32 cellular contexts compared by ENCODE assay signal in the genomic region with DNA sequence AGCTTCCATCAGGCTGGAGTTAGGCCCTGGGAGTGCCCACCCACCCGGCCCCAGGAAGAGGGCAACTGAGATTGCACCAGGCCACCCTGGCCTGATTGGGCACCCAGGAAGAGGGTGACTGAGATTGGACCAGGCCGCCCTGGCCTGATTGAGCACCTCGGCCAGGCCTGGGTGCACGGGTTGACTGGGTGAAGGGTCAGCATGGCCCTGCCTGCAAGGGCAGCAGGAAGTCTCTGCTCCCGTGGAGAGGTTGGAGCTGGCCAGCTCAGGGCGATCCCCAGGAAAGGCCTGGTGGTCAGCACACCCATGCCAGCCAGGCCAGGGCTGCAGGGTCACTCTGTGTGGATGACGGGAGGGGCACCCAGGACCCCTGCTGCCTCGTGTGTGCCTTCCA. TPM values are rescaled to one million over a fixed set of nuclear protein-coding genes. Genes with fewer than 3 reads are reported as not detected.
"Had no signal": no experiment of that assay in that cellular context is flagged by ENCODE, and none has a peak within 500 bp of the region (broad histone marks: within the 10 kb centered on the region; RNA-seq: fewer than 3 reads in every experiment).

No MANE protein-coding gene starts in this region.

- ATAC-seq: activated CD4-positive, alpha-beta T cell treated with anti-CD3 and anti-CD28 coated beads for 36 hours; activated CD4-positive, CD25-positive, alpha-beta regulatory T cell treated with anti-CD3 and anti-CD28 coated beads, Interleukin-2, amount 50 U/mL, for 24 hours; activated CD8-positive, alpha-beta T cell treated with anti-CD3 and anti-CD28 coated beads, Interleukin-2, amount 10 ng/mL, durations not matched to agents 7 days and 5 days; activated naive CD4-positive, alpha-beta T cell treated with anti-CD3 and anti-CD28 coated beads, Interleukin-2, amount 50 U/mL, for 72 hours; activated T-cell treated with anti-CD3 and anti-CD28 coated beads, Interleukin-2, amount 50 U/mL, for 4 hours; PC-3 had no signal

- H3K27me3 ChIP-seq: brain microvascular endothelial cell, Peyer's patch had no signal

- H3K4me3 ChIP-seq: Peyer's patch had no signal

- H3K36me3 ChIP-seq: brain microvascular endothelial cell, Peyer's patch had no signal

- H3K9ac ChIP-seq: KMS-11 had no signal

- H3K9me3 ChIP-seq: Peyer's patch had no signal

- H3K27ac ChIP-seq: brain microvascular endothelial cell, KMS-11 had no signal

- H3K4me1 ChIP-seq: Peyer's patch had no signal

- DNase-seq: activated CD4-positive, alpha-beta T cell treated with anti-CD3 and anti-CD28 coated beads for 36 hours; activated CD4-positive, alpha-beta T cell treated with anti-CD3 and anti-CD28 coated beads, Interleukin-2, amount 10 ng/mL, durations not matched to agents 7 days and 5 days; activated CD4-positive, alpha-beta T cell treated with anti-CD3 and anti-CD28 coated beads, Interleukin-2, amount 50 U/mL, for 48 hours; activated CD8-positive, alpha-beta T cell treated with anti-CD3 and anti-CD28 coated beads, Interleukin-2, amount 10 ng/mL, durations not matched to agents 7 days and 5 days; activated gamma-delta T cell treated with Interleukin-2 at 50 U/mL for 16 hours; activated naive CD4-positive, alpha-beta T cell treated with anti-CD3 and anti-CD28 coated beads for 36 hours; activated T-cell treated with anti-CD3 and anti-CD28 coated beads for 4 hours; activated T-cell treated with anti-CD3 and anti-CD28 coated beads, Interleukin-2, amount 50 U/mL, for 4 hours; anterior cingulate cortex; brain microvascular endothelial cell; MM.1S; MV-4-11; NCI-H1092; NCI-H1436 treated with DMSO at 0.1 percent for 48 hours; NCI-H1694 treated with DMSO at 0.1 percent for 48 hours; NCI-H2029; NCI-H2171; NCI-H510A; NCI-H526; NCI-H748 treated with DMSO at 0.1 percent for 48 hours; NK-92 treated with Interleukin-12 subunit alpha and Interleukin-12 subunit beta, amount 100 ng/mL, for 24 hours; PC-3; Peyer's patch; RPMI8226; SW 1271; T-helper 1 cell had no signal

- H3K4me2 ChIP-seq: KMS-11 had no signal

RNA-seq across cellular contexts. Expression of gene ADAMTSL2, which starts 11.8 kb away (rescaled TPM):
- total RNA-seq: activated CD4-positive, alpha-beta T cell treated with anti-CD3 and anti-CD28 coated beads, Interleukin-2, amount 10 ng/mL, durations not matched to agents 7 days and 5 days; activated CD8-positive, alpha-beta T cell treated with anti-CD3 and anti-CD28 coated beads, Interleukin-2, amount 10 ng/mL, durations not matched to agents 7 days and 5 days; activated T-helper 1 cell treated with anti-CD3 and anti-CD28 coated beads, Interleukin-12 subunit alpha, Interleukin-12 subunit beta, Interleukin-2, Interleukin-4 antibody, amounts not matched to agents 30 ng/mL and 10 ng/mL and 1 ng/mL, durations not matched to agents 14 hours and 24 hours and 36 hours; LHCN-M2; PC-3; T-helper 2 cell treated with Interferon-gamma antibody and Interleukin-4, amounts not matched to agents 100 ng/mL and 5 ng/mL, for 36 hours had no signal

RNA-seq across cellular contexts. Expression of gene MYMK, which starts 21.5 kb away (rescaled TPM):
- total RNA-seq: activated CD4-positive, alpha-beta T cell treated with anti-CD3 and anti-CD28 coated beads for 36 hours; activated CD4-positive, alpha-beta T cell treated with anti-CD3 and anti-CD28 coated beads, Interleukin-2, amount 10 ng/mL, durations not matched to agents 7 days and 5 days; activated CD8-positive, alpha-beta T cell treated with anti-CD3 and anti-CD28 coated beads, Interleukin-2, amount 10 ng/mL, durations not matched to agents 7 days and 5 days; activated naive CD4-positive, alpha-beta T cell treated with anti-CD3 and anti-CD28 coated beads for 36 hours; activated naive CD4-positive, alpha-beta T cell treated with anti-CD3 and anti-CD28 coated beads, Interleukin-2, amount 50 U/mL, for 72 hours; activated T-cell treated with anti-CD3 and anti-CD28 coated beads, Interleukin-2, amount 50 U/mL, for 4 hours; activated T-helper 1 cell treated with anti-CD3 and anti-CD28 coated beads, Interleukin-12 subunit alpha, Interleukin-12 subunit beta, Interleukin-2, Interleukin-4 antibody, amounts not matched to agents 30 ng/mL and 10 ng/mL and 1 ng/mL, durations not matched to agents 14 hours and 24 hours and 36 hours; PC-3; Peyer's patch; T-helper 2 cell treated with Interferon-gamma antibody and Interleukin-4, amounts not matched to agents 100 ng/mL and 5 ng/mL, for 36 hours had no signal
